Comparison of ENCODE assay signal across 9 cellular contexts in the genomic region with DNA sequence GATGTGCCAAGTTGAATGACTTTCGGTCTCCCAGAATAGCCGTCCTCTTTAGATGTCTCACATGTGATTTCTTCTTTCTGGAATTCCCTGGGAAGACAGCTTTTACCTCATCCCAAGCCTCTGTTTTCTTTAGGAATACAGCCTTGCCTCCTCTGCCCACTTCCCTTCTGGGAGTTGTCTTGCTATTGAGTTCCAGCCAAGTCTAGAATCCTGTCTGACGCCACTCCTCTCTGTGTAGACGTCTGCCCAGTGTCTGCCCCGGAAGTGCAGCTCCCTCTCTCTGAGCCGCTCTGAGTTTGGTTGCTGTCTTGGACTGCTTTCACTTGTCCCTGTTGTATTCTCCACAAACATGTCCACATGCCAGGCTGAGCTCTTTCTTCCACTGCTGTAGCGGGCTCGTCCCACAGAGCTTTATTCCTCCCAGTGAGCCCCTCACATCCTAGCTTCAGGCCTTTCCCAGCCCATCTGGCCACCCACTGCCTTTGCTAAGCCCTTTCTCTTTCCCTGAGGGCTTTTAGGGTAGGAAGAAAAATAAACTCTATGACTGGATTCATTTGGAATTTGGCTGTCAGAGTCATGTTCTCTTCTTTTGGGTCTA. TPM values are rescaled to one million over a fixed set of nuclear protein-coding genes. Genes with fewer than 3 reads are reported as not detected.
DNase-seq lines count a peak whose midpoint lies in the region; ATAC-seq, FAIRE-seq and TF ChIP-seq lines count a peak whose summit lies in the region.
"Had no signal": no experiment of that assay in that cellular context is flagged by ENCODE, and none has a peak within 500 bp of the region (broad histone marks: within the 10 kb centered on the region; RNA-seq: fewer than 3 reads in every experiment).

No MANE protein-coding gene starts in this region.

- H3K27ac ChIP-seq in uterus, result peak overlapping the region; percentile 85 to 91

- DNase-seq in NCI-H82 (lab: John Stamatoyannopoulos, UW) (peak; percentile 0), NCI-H82 treated with DMSO at 0.1 percent for 48 hours (lab: John Stamatoyannopoulos, UW; ENCODE audit: unreplicated experiment) (no peak), mucosa of descending colon (peak; percentile 46 to 54 (median 47)), uterus (peak; percentile 65 to 79), NCI-H187 (lab: John Stamatoyannopoulos, UW) (no peak), SW480 (ENCODE audit: low spot score) (no peak)
- no peak for DNase-seq in stimulated activated CD4-positive, alpha-beta T cell treated with anti-CD3 and anti-CD28 coated beads, Interleukin-2, amount 100 ng/mL, for 48 hours

- TF ChIP-seq CTCF in mucosa of descending colon (IDR thresholded peaks at IDR 0.05) (no peak), uterus (IDR thresholded peaks at IDR 0.05) (no peak)

- H3K4me3 ChIP-seq in mucosa of descending colon (no peak overlapping the region), uterus (peak overlapping the region; percentile 3 to 10)

- H3K9me3 ChIP-seq in mucosa of descending colon (no peaks in the 10 kb centered on the region), uterus (no peaks in the 10 kb centered on the region)

- H3K4me1 ChIP-seq in mucosa of descending colon (ENCODE audit: low read depth) (peaks cover 3% of the 10 kb centered on the region), uterus (no peaks in the 10 kb centered on the region)

- no peaks in the 10 kb centered on the region for H3K36me3 ChIP-seq in mucosa of descending colon (ENCODE audit: low read depth)
- H3K36me3 ChIP-seq in uterus, result no peaks in the 10 kb centered on the region

- intact Hi-C loops in mucosa of descending colon (cut with DNase I, micrococcal nuclease) (loop anchor here in 1 of 2 donors (10.0 kb wide), 1 partner anchor 214 kb away; a partner anchor contains a TSS), uterus (cut with DNase I; ENCODE audit: low total_unique reads) (loop anchor here (10.0 kb wide), 1 partner anchor 84 kb away; no protein-coding TSS in a partner anchor)

- peak; percentile 89 for ATAC-seq in mucosa of descending colon

- TF ChIP-seq POLR2A in uterus (IDR thresholded peaks at IDR 0.05), result no peak

- H3K27me3 ChIP-seq in uterus, result no peaks in the 10 kb centered on the region

- peak; percentile 26 for FAIRE-seq in endometrium (lab: Jason Lieb, UNC)
- FAIRE-seq: A204.1 had no signal

RNA-seq across cellular contexts. Expression of a gene that starts 9.0 kb away (rescaled TPM):
- total RNA-seq in mucosa of descending colon, result 100 to 1,000 TPM in 2 of 3 donors, 10 to 100 TPM in 1; 32.7 to 225 (median 116) TPM
- 1,000 to 10,000 TPM in 1 of 4 donors, 100 to 1,000 TPM in 3; 225 to 1,715 (median 711) TPM for total RNA-seq in uterus

Comparison
In these comparisons a context has a peak if more than half of its experiments do, and no peak if none do; other contexts are left out.
1. DNase-seq: peak in NCI-H82 (single experiment), mucosa of descending colon (3 of 3) and uterus (2 of 2); none in NCI-H82 treated with DMSO at 0.1 percent for 48 hours (single experiment), stimulated activated CD4-positive, alpha-beta T cell treated with anti-CD3 and anti-CD28 coated beads, Interleukin-2, amount 100 ng/mL, for 48 hours (0 of 2), NCI-H187 (0 of 2) and SW480 (single experiment).